In genomic region chr17:5111402-5112204, GRCh38 we compare ENCODE assay signal across 8 cellular contexts. TPM values are rescaled to one million over a fixed set of nuclear protein-coding genes. Genes with fewer than 3 reads are reported as not detected.
DNase-seq lines count a peak whose midpoint lies in the region; ATAC-seq and TF ChIP-seq lines count a peak whose summit lies in the region.

Gene ZNF232 (minus strand): TSS chr17:5111878. CDS start chr17:5111822, 56 bp downstream.

- TF ChIP-seq CTCF in DOHH2 (IDR thresholded peaks at IDR 0.05; ENCODE audit: low read depth, low read length, poor library complexity, severe bottlenecking) (no peak), fibroblast of villous mesenchyme (IDR thresholded peaks at IDR 0.05; ENCODE audit: insufficient read depth, low read depth, low read length) (no peak), neural cell (IDR thresholded peaks at IDR 0.05; ENCODE audit: poor library complexity, severe bottlenecking) (no peak)

- H3F3A ChIP-seq in DOHH2 (ENCODE audit: control insufficient read depth, insufficient read depth) (peaks cover 18% of the 10 kb centered on the region), neural cell (ENCODE audit: insufficient read depth, low read length, poor library complexity, severe bottlenecking) (no peaks in the 10 kb centered on the region)

- peaks cover 31% of the 10 kb centered on the region for H3K4me1 Mint-ChIP-seq in stimulated activated naive CD8-positive, alpha-beta T cell treated with anti-CD3 and anti-CD28 coated beads, Interleukin-15, amount 100 ng/mL, for 72 hours

- H3K79me2 ChIP-seq in DOHH2 (ENCODE audit: control insufficient read depth, low read length) (peaks cover 59% of the 10 kb centered on the region), neural cell (replicated peaks; ENCODE audit: insufficient read depth, low read length) (peaks cover 14% of the 10 kb centered on the region)

- peak within 1 kb of the TSS; percentile 93 for H2AFZ ChIP-seq in neural cell (ENCODE audit: low read depth, low read length)

- H3K27ac ChIP-seq in DOHH2 (ENCODE audit: low read depth, low read length) (peak within 1 kb of the TSS; percentile 74), neural cell (ENCODE audit: low read length) (peak within 1 kb of the TSS; percentile 84)

- peak; percentile 35 for TF ChIP-seq RAD21 in neural cell (conservative IDR thresholded peaks at IDR 0.05)

- H4K20me1 ChIP-seq in DOHH2 (ENCODE audit: control insufficient read depth, insufficient read depth, low read depth, low read length) (no peaks in the 10 kb centered on the region; the same call in 1 of the 2 replicates), neural cell (ENCODE audit: insufficient read depth) (no peaks in the 10 kb centered on the region)

- H3K9ac ChIP-seq in neural cell (ENCODE audit: low read length): peak within 1 kb of the TSS; percentile 92

- peak within 1 kb of the TSS; percentile 87 to 94 for H3K4me3 Mint-ChIP-seq in stimulated activated naive CD8-positive, alpha-beta T cell treated with anti-CD3 and anti-CD28 coated beads, Interleukin-15, amount 100 ng/mL, for 72 hours

- H3K9me3 Mint-ChIP-seq in stimulated activated naive CD8-positive, alpha-beta T cell treated with anti-CD3 and anti-CD28 coated beads, Interleukin-15, amount 100 ng/mL, for 72 hours: no peaks in the 10 kb centered on the region

- ATAC-seq in stimulated activated naive CD8-positive, alpha-beta T cell treated with anti-CD3 and anti-CD28 coated beads, Interleukin-15, amount 100 ng/mL, for 72 hours: peak; percentile 89

- H3K4me1 ChIP-seq in DOHH2 (ENCODE audit: control insufficient read depth, low read length): peaks cover 28% of the 10 kb centered on the region

- H3K36me3 ChIP-seq in DOHH2 (ENCODE audit: control insufficient read depth, low read length) (peaks cover 60% of the 10 kb centered on the region), MG63 (peaks cover 16% of the 10 kb centered on the region), neural cell (ENCODE audit: insufficient read depth, low read length) (peaks cover 11% of the 10 kb centered on the region)

- H3K4me2 ChIP-seq in DOHH2 (ENCODE audit: low read length) (peak within 1 kb of the TSS; percentile 71), neural cell (ENCODE audit: low read length) (peak within 1 kb of the TSS; percentile 66)

- peaks cover 24% of the 10 kb centered on the region for H3K27me3 Mint-ChIP-seq in stimulated activated naive CD8-positive, alpha-beta T cell treated with anti-CD3 and anti-CD28 coated beads, Interleukin-15, amount 100 ng/mL, for 72 hours

- no peaks in the 10 kb centered on the region for H3K27me3 ChIP-seq in DOHH2 (ENCODE audit: control insufficient read depth, low read length)
- H3K27me3 ChIP-seq in MG63: no peaks in the 10 kb centered on the region
- no peaks in the 10 kb centered on the region for H3K27me3 ChIP-seq in neural cell (ENCODE audit: insufficient read depth, low read depth, low read length)

- H3K4me3 ChIP-seq in DOHH2 (ENCODE audit: low read length): peak within 1 kb of the TSS; percentile 95
- H3K4me3 ChIP-seq in MG63: peak within 1 kb of the TSS; percentile 78
- peak within 1 kb of the TSS; percentile 74 for H3K4me3 ChIP-seq in fibroblast of villous mesenchyme (ENCODE audit: low read depth, low read length)
- peak within 1 kb of the TSS; percentile 86 for H3K4me3 ChIP-seq in neural cell (ENCODE audit: low read length)

- DNase-seq in H4 (ENCODE audit: low spot score) (peak; percentile 73), MG63 (peak; percentile 87), SHP77 (lab: John Stamatoyannopoulos, UW) (peak; percentile 96 to 99), activated gamma-delta T cell (lab: John Stamatoyannopoulos, UW) (peak; percentile 88), fibroblast of villous mesenchyme (ENCODE audit: low read depth) (peak; percentile 92)
- peak; percentile 90 to 93 for DNase-seq in stimulated activated naive CD8-positive, alpha-beta T cell treated with anti-CD3 and anti-CD28 coated beads, Interleukin-15, amount 100 ng/mL, for 72 hours

- H3K9me3 ChIP-seq in DOHH2 (ENCODE audit: control insufficient read depth, insufficient read depth, low read length): peaks cover 3% of the 10 kb centered on the region; the same call in 1 of the 2 replicates
- H3K9me3 ChIP-seq in MG63: no peaks in the 10 kb centered on the region
- no peaks in the 10 kb centered on the region for H3K9me3 ChIP-seq in neural cell (ENCODE audit: low read length)

- no peaks in the 10 kb centered on the region for H3K9me2 ChIP-seq in DOHH2 (replicated peaks; ENCODE audit: control insufficient read depth, low read length)
- H3K9me2 ChIP-seq in neural cell (ENCODE audit: insufficient read depth, low read length): no peaks in the 10 kb centered on the region

- H3K27ac Mint-ChIP-seq in stimulated activated naive CD8-positive, alpha-beta T cell treated with anti-CD3 and anti-CD28 coated beads, Interleukin-15, amount 100 ng/mL, for 72 hours: peak within 1 kb of the TSS; percentile 92 to 95

- peak; percentile 44 for TF ChIP-seq EP300 in neural cell (conservative IDR thresholded peaks at IDR 0.05; ENCODE audit: poor library complexity, severe bottlenecking)

TF ChIP-seq in neural cell, 6 proteins besides CTCF, POLR2A, EP300 and RAD21:
- TF ChIP-seq TAF1 (IDR thresholded peaks at IDR 0.05; ENCODE audit: low read depth) (peak; percentile 86), MXI1 (conservative IDR thresholded peaks at IDR 0.05; ENCODE audit: poor library complexity, severe bottlenecking) (peak; percentile 93), SMC3 (conservative IDR thresholded peaks at IDR 0.05; ENCODE audit: poor library complexity) (no peak), POLR2AphosphoS5 (IDR thresholded peaks at IDR 0.05) (peak; percentile 98), REST (IDR thresholded peaks at IDR 0.05; ENCODE audit: borderline replicate concordance) (peak; percentile 76), EZH2 (IDR thresholded peaks at IDR 0.05; ENCODE audit: borderline replicate concordance, insufficient read depth, low read length, poor library complexity, severe bottlenecking) (no peak)

RNA-seq across cellular contexts. Expression of gene ZNF232, which starts in this region (rescaled TPM):
- total RNA-seq in H4 (2014; rRNA removed; shearing (Covaris generic)): 5.0 and 8.5 TPM in 2 replicates
- 10.7 and 15.9 TPM in 2 replicates for total RNA-seq in MG63 (2014; rRNA removed; shearing (Covaris generic); ENCODE audit: low replicate concordance)
- 4.5 and 5.2 TPM in 2 replicates for total RNA-seq in fibroblast of villous mesenchyme
- 31.8 and 32.5 TPM in 2 replicates for polyA plus RNA-seq in neural cell
- 25.4 and 30.7 TPM in 2 replicates for polyA minus RNA-seq in neural cell

Comparison
In these comparisons a context has a peak if more than half of its experiments do, and no peak if none do; other contexts are left out.
1. Peak in every context shown above with its lines: DNase-seq, ATAC-seq, H3K4me3 ChIP-seq and H3K27ac ChIP-seq.